23 cellular contexts compared by ENCODE assay signal in the genomic region with DNA sequence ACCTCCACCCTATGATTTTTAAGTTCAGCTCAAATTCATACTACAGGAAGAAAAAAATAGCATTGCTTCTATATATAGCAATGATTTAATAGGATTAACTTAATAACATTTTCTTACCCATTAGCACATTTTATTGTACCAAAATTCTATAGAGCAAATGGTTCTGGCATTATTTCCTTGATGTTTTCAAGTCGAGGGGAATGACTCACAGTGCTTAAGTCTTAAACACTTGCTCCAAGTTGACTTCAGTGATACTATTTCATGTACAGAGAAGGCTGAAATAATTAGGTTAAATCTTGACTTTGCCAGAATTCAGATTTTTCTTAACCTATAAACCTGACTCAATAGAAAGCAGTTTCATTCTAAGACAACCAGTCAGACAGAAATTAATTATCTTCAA.
"Had no signal": no experiment of that assay in that cellular context is flagged by ENCODE, and none has a peak within 500 bp of the region (broad histone marks: within the 10 kb centered on the region; RNA-seq: fewer than 3 reads in every experiment).

No MANE protein-coding gene starts in this region.

- DNase-seq: colonic mucosa; cortex of kidney; dermis blood vessel endothelial cell; dorsolateral prefrontal cortex; effector CD4-positive, alpha-beta T cell; effector CD8-positive, alpha-beta T cell; effector memory CD4-positive, alpha-beta T cell; effector memory CD8-positive, alpha-beta T cell; endodermal cell; erythroblast; esophagus squamous epithelium; foreskin fibroblast; foreskin keratinocyte; foreskin melanocyte; gastrocnemius medialis; glutamatergic neuron; head of caudate nucleus; heart left ventricle; heart right ventricle had no signal

- H3K4me1 ChIP-seq: colonic mucosa, esophagus muscularis mucosa, esophagus squamous epithelium, foreskin keratinocyte, gastrocnemius medialis, gastroesophageal sphincter, heart left ventricle had no signal

- H3K27me3 ChIP-seq: colonic mucosa, esophagus muscularis mucosa, esophagus squamous epithelium, foreskin keratinocyte, gastrocnemius medialis, gastroesophageal sphincter, heart left ventricle, heart right ventricle had no signal

- H3K9me3 ChIP-seq: colonic mucosa, esophagus muscularis mucosa, esophagus squamous epithelium, gastrocnemius medialis, gastroesophageal sphincter, heart left ventricle, heart right ventricle had no signal

- H3K27ac ChIP-seq: colonic mucosa, coronary artery, dorsolateral prefrontal cortex, epithelial cell of prostate, esophagus muscularis mucosa, esophagus squamous epithelium, foreskin keratinocyte, gastrocnemius medialis, gastroesophageal sphincter, heart left ventricle, heart right ventricle had no signal

- H3K4me3 ChIP-seq: colonic mucosa, coronary artery, dorsolateral prefrontal cortex, esophagus muscularis mucosa, esophagus squamous epithelium, gastrocnemius medialis, gastroesophageal sphincter, heart left ventricle, heart right ventricle had no signal

- H3K36me3 ChIP-seq: colonic mucosa, esophagus muscularis mucosa, esophagus squamous epithelium, gastrocnemius medialis, gastroesophageal sphincter, heart left ventricle, heart right ventricle had no signal
